Comparison of ENCODE assay signal across 23 cellular contexts in genomic region chr7:156988605-156989185, GRCh38. TPM values are rescaled to one million over a fixed set of nuclear protein-coding genes. Genes with fewer than 3 reads are reported as not detected.
A peak's percentile ranks its signal among the peaks of the same experiment; 100 is the strongest.
DNase-seq lines count a peak whose midpoint lies in the region; ATAC-seq and TF ChIP-seq lines count a peak whose summit lies in the region.
"Had no signal": no experiment of that assay in that cellular context is flagged by ENCODE, and none has a peak within 500 bp of the region (broad histone marks: within the 10 kb centered on the region; RNA-seq: fewer than 3 reads in every experiment).

No MANE protein-coding gene starts in this region.

- TF ChIP-seq POLR2A in body of pancreas (IDR thresholded peaks at IDR 0.05), result no peak

- H3F3A ChIP-seq in MM.1S (ENCODE audit: insufficient read depth, low read length), result no peaks in the 10 kb centered on the region

- no peak overlapping the region for H2AFZ ChIP-seq in MM.1S (ENCODE audit: low read length)
- no peak overlapping the region for H2AFZ ChIP-seq in osteoblast (ENCODE audit: low read length)
- H2AFZ ChIP-seq: GM23338, PC-9 had no signal

- no peaks in the 10 kb centered on the region for H3K4me1 Mint-ChIP-seq in natural killer cell treated with Interleukin-12 subunit alpha and Interleukin-12 subunit beta and Interleukin-15 and Interleukin-18, amount 100 ng/mL, for 72 hours (ENCODE audit: low read depth in 2 of 2)
- H3K4me1 Mint-ChIP-seq: CD4-positive, alpha-beta memory T cell; GM23338 had no signal

- WGBS in body of pancreas, 2 donors, result 48 to 56% methylated on average over 8 to 18 of the region's 18 CpGs

- no peak overlapping the region for H3K9ac ChIP-seq in MM.1S (ENCODE audit: low read length)

- H3K36me3 Mint-ChIP-seq in natural killer cell treated with Interleukin-12 subunit alpha and Interleukin-12 subunit beta and Interleukin-15 and Interleukin-18, amount 100 ng/mL, for 72 hours, result no peaks in the 10 kb centered on the region
- H3K36me3 Mint-ChIP-seq: CD4-positive, alpha-beta memory T cell had no signal

- H3K9me2 ChIP-seq in MM.1S (replicated peaks; ENCODE audit: insufficient read depth, low read length), result no peaks in the 10 kb centered on the region

- H3K4me1 ChIP-seq in MM.1S (ENCODE audit: low read length) (no peaks in the 10 kb centered on the region), body of pancreas (peaks cover 46% of the 10 kb centered on the region), osteoblast (ENCODE audit: insufficient read depth, low read length) (no peaks in the 10 kb centered on the region)
- H3K4me1 ChIP-seq: HAP-1, SJCRH30 had no signal

- H3K9me3 ChIP-seq in MM.1S (replicated peaks; ENCODE audit: insufficient read depth, low read length) (no peaks in the 10 kb centered on the region), body of pancreas (no peaks in the 10 kb centered on the region), osteoblast (ENCODE audit: low read depth, low read length) (no peaks in the 10 kb centered on the region)
- H3K9me3 ChIP-seq: HAP-1, MG63, SJCRH30 had no signal

- H3K27me3 Mint-ChIP-seq in natural killer cell treated with Interleukin-12 subunit alpha and Interleukin-12 subunit beta and Interleukin-15 and Interleukin-18, amount 100 ng/mL, for 72 hours, result peaks cover 2 to 4% of the 10 kb centered on the region in 2 donors

- intact Hi-C loops in body of pancreas (cut with DNase I), result no loop called here

- no peaks in the 10 kb centered on the region for H3K36me3 ChIP-seq in MM.1S (replicated peaks; ENCODE audit: insufficient read depth, low read length)
- H3K36me3 ChIP-seq in body of pancreas (replicated peaks in 1 of 2; ENCODE audit: insufficient read depth in 1 of 2, low read depth in 2 of 2), result no peaks in the 10 kb centered on the region
- H3K36me3 ChIP-seq in osteoblast (ENCODE audit: insufficient read depth, low read length), result no peaks in the 10 kb centered on the region
- H3K36me3 ChIP-seq: HAP-1, MG63, SJCRH30 had no signal

- DNase-seq in MM.1S, result peak; percentile 4
- peak in 3 of 4 donors; percentile 44 to 68 (median 52) for DNase-seq in body of pancreas
- DNase-seq in fibroblast of villous mesenchyme (ENCODE audit: low read depth), result peak; percentile 83
- peak; percentile 78 for DNase-seq in osteoblast (ENCODE audit: insufficient read length, low spot score, missing footprints)
- no peak for DNase-seq in natural killer cell treated with Interleukin-12 subunit alpha and Interleukin-12 subunit beta and Interleukin-15 and Interleukin-18, amount 100 ng/mL, for 72 hours (ENCODE audit: low spot score)
- no peak for DNase-seq in NCI-H82 (lab: John Stamatoyannopoulos, UW)
- DNase-seq: C1 segment of cervical spinal cord; CD4-positive, alpha-beta memory T cell; COR-L47; DMS53; KG1; MG63; NCI-H2029; NCI-H446; NCI-H526; PC-9; SJCRH30 had no signal

- no peaks in the 10 kb centered on the region for H3K9me3 Mint-ChIP-seq in natural killer cell treated with Interleukin-12 subunit alpha and Interleukin-12 subunit beta and Interleukin-15 and Interleukin-18, amount 100 ng/mL, for 72 hours
- H3K9me3 Mint-ChIP-seq: CD4-positive, alpha-beta memory T cell; GM23338 had no signal

- ATAC-seq in body of pancreas (peak; percentile 61), GM18868 (IDR thresholded peaks at IDR 0.05; ENCODE audit: unreplicated experiment) (no peak)
- no peak for ATAC-seq in natural killer cell treated with Interleukin-12 subunit alpha and Interleukin-12 subunit beta and Interleukin-15 and Interleukin-18, amount 100 ng/mL, for 72 hours
- ATAC-seq: GM23338, Right ventricle myocardium inferior had no signal

- H3K27me3 ChIP-seq in MM.1S (replicated peaks; ENCODE audit: insufficient read depth, low read length) (no peaks in the 10 kb centered on the region), body of pancreas (no peaks in the 10 kb centered on the region), osteoblast (ENCODE audit: insufficient read depth, low read length) (peaks cover 17% of the 10 kb centered on the region)
- H3K27me3 ChIP-seq: MG63 had no signal

- H4K20me1 ChIP-seq in MM.1S (ENCODE audit: insufficient read depth, low read length) (no peaks in the 10 kb centered on the region), osteoblast (ENCODE audit: insufficient read depth, low read length) (no peaks in the 10 kb centered on the region)

- H3K27ac ChIP-seq in MM.1S (ENCODE audit: low read length) (no peak overlapping the region), body of pancreas (peak overlapping the region; percentile 28 to 78 (median 61)), osteoblast (ENCODE audit: low read depth, low read length) (no peak overlapping the region)
- H3K27ac ChIP-seq: HL-60, PC-9, SJCRH30 had no signal

- no peaks in the 10 kb centered on the region for H3K79me2 ChIP-seq in MM.1S (ENCODE audit: low read length)
- H3K79me2 ChIP-seq in osteoblast (ENCODE audit: insufficient read depth, low read length), result no peaks in the 10 kb centered on the region

- TF ChIP-seq CTCF in MM.1S (IDR thresholded peaks at IDR 0.05; ENCODE audit: low read length), result no peak
- TF ChIP-seq CTCF in body of pancreas (IDR thresholded peaks at IDR 0.05), result no peak
- no peak for TF ChIP-seq CTCF in fibroblast of villous mesenchyme (IDR thresholded peaks at IDR 0.05; ENCODE audit: insufficient read depth, low read depth, low read length)
- TF ChIP-seq CTCF in osteoblast (IDR thresholded peaks at IDR 0.05; ENCODE audit: extremely low read depth, low read depth, low read length), result no peak

- no peak overlapping the region for H3K4me3 ChIP-seq in MM.1S (ENCODE audit: low read length)
- no peak overlapping the region for H3K4me3 ChIP-seq in body of pancreas
- no peak overlapping the region for H3K4me3 ChIP-seq in fibroblast of villous mesenchyme (ENCODE audit: low read depth, low read length)
- no peak overlapping the region for H3K4me3 ChIP-seq in osteoblast (ENCODE audit: insufficient read depth, low read length)
- H3K4me3 ChIP-seq: GM23338, HAP-1, MG63, PC-9, SJCRH30 had no signal

- H3K4me2 ChIP-seq in MM.1S (ENCODE audit: low read depth, low read length) (no peak overlapping the region), osteoblast (ENCODE audit: insufficient read depth, low read length) (no peak overlapping the region)
- H3K4me2 ChIP-seq: GM23338, PC-9 had no signal

- H3K27ac Mint-ChIP-seq in natural killer cell treated with Interleukin-12 subunit alpha and Interleukin-12 subunit beta and Interleukin-15 and Interleukin-18, amount 100 ng/mL, for 72 hours, result no peak overlapping the region
- H3K27ac Mint-ChIP-seq: CD4-positive, alpha-beta memory T cell; GM23338 had no signal

- H3K4me3 Mint-ChIP-seq in natural killer cell treated with Interleukin-12 subunit alpha and Interleukin-12 subunit beta and Interleukin-15 and Interleukin-18, amount 100 ng/mL, for 72 hours, result no peak overlapping the region
- H3K4me3 Mint-ChIP-seq: CD4-positive, alpha-beta memory T cell; GM23338 had no signal

RNA-seq across cellular contexts. Expression of gene MNX1, which starts 21.8 kb away (rescaled TPM):
- 10 to 100 TPM; 14.3 to 39.6 TPM for total RNA-seq in body of pancreas
- not detected in 2 replicates for total RNA-seq in fibroblast of villous mesenchyme
- total RNA-seq in osteoblast, result not detected in 2 replicates
- not detected for total RNA-seq in natural killer cell treated with Interleukin-12 subunit alpha and Interleukin-12 subunit beta and Interleukin-15 and Interleukin-18, amount 100 ng/mL, for 72 hours
- total RNA-seq: A673; CD4-positive, alpha-beta memory T cell; Right ventricle myocardium inferior had no signal

RNA-seq across cellular contexts. Expression of gene NOM1, which starts 39.2 kb away (rescaled TPM):
- total RNA-seq in body of pancreas (10 to 100 TPM; 23.1 to 28.0 TPM), fibroblast of villous mesenchyme (15.8 and 19.0 TPM in 2 replicates), osteoblast (11.6 and 17.1 TPM in 2 replicates)
- 10 to 100 TPM; 28.9 to 68.1 TPM for total RNA-seq in natural killer cell treated with Interleukin-12 subunit alpha and Interleukin-12 subunit beta and Interleukin-15 and Interleukin-18, amount 100 ng/mL, for 72 hours

Comparison
In these comparisons a context has a peak if more than half of its experiments do, and no peak if none do; other contexts are left out.
1. DNase-seq: peak in MM.1S (single experiment), body of pancreas (3 of 4), fibroblast of villous mesenchyme (single experiment) and osteoblast (single experiment); none in natural killer cell treated with Interleukin-12 subunit alpha and Interleukin-12 subunit beta and Interleukin-15 and Interleukin-18, amount 100 ng/mL, for 72 hours (single experiment) and NCI-H82 (single experiment).
2. H3K27ac ChIP-seq: peak in body of pancreas (4 of 4); none in MM.1S (single experiment) and osteoblast (single experiment).
3. RNA of gene MNX1, which starts 21.8 kb away (total RNA-seq): 14.3 to 39.6 TPM in body of pancreas; not detected in natural killer cell treated with Interleukin-12 subunit alpha and Interleukin-12 subunit beta and Interleukin-15 and Interleukin-18, amount 100 ng/mL, for 72 hours, not detected in fibroblast of villous mesenchyme and not detected in osteoblast; every median in the first group is over 10 times any median in the second.